ENCODE assay signal across 11 cellular contexts in the genomic region with DNA sequence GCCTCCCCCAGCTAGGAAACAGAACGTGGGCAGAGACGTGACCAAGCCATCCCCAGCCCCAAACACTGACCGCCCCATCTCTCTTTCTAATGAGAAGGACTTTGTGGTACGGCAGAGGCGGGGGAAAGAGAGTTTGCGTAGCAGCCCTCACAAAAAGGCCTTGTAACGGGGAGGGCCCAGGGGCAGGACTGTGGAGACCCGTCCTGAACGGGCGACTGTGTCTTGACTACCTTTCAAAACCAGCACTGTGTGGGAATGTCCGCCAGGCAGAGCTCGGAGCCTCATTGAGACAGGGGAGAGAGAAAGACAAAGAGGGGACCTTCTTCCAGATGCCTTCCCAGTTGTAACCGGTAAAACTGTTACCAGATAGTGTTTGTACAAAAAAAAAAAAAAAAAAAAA. TPM values are rescaled to one million over a fixed set of nuclear protein-coding genes. Genes with fewer than 3 reads are reported as not detected.
DNase-seq lines count a peak whose midpoint lies in the region; ATAC-seq, FAIRE-seq and TF ChIP-seq lines count a peak whose summit lies in the region.
"Had no signal": no experiment of that assay in that cellular context is flagged by ENCODE, and none has a peak within 500 bp of the region (broad histone marks: within the 10 kb centered on the region; RNA-seq: fewer than 3 reads in every experiment).

No MANE protein-coding gene starts in this region.

- no peaks in the 10 kb centered on the region for H3K27me3 ChIP-seq in H7 (ENCODE audit: control insufficient read depth, insufficient read depth, low read length)
- H3K27me3 ChIP-seq in RWPE2 (ENCODE audit: insufficient read depth, poor library complexity, severe bottlenecking), result no peaks in the 10 kb centered on the region
- H3K27me3 ChIP-seq in esophagus muscularis mucosa, result no peaks in the 10 kb centered on the region
- H3K27me3 ChIP-seq in pancreas, result no peaks in the 10 kb centered on the region

- H3K27ac ChIP-seq in RWPE2 (ENCODE audit: poor library complexity, severe bottlenecking) (peak overlapping the region; percentile 14), esophagus muscularis mucosa (replicated peaks in 1 of 4) (peak overlapping the region; percentile 70 to 75 (median 72)), skin epidermis (peak overlapping the region in 20 of 21 experiments; percentile 73 to 99 (median 86)), pancreas (peak overlapping the region in 1 of 4 donors; percentile 68)

- ATAC-seq in RWPE2 (ENCODE audit: low read depth) (no peak), HG02623 (IDR thresholded peaks at IDR 0.05; ENCODE audit: unreplicated experiment) (no peak), pancreas (no peak)

- WGBS in esophagus muscularis mucosa, result 96% methylated on average over 13 of the region's 13 CpGs
- 96 to 97% methylated on average over 13 of the region's 13 CpGs for WGBS in pancreas, 2 donors

- TF ChIP-seq CTCF in RWPE2 (IDR thresholded peaks at IDR 0.05; ENCODE audit: poor library complexity, severe bottlenecking), result no peak
- no peak for TF ChIP-seq CTCF in esophagus muscularis mucosa (IDR thresholded peaks at IDR 0.05)
- no peak for TF ChIP-seq CTCF in pancreas (IDR thresholded peaks at IDR 0.05)

- H3K4me3 ChIP-seq in H7 (ENCODE audit: insufficient read depth, low read depth, low read length) (peak overlapping the region; percentile 22; the same call in 1 of the 2 replicates), RWPE2 (ENCODE audit: severe bottlenecking) (no peak overlapping the region), esophagus muscularis mucosa (peak overlapping the region; percentile 34 to 47 (median 37)), skin epidermis (peak overlapping the region in 4 of 7 experiments; percentile 15 to 36 (median 20)), pancreas (no peak overlapping the region)

- no peak for TF ChIP-seq POLR2A in esophagus muscularis mucosa (IDR thresholded peaks at IDR 0.05; ENCODE audit: low read depth)

- peak; percentile 34 for DNase-seq in H7
- no peak for DNase-seq in RWPE2 (ENCODE audit: low spot score)
- DNase-seq in esophagus muscularis mucosa (ENCODE audit: extremely low spot score), result no peak
- DNase-seq in DMS79 treated with DMSO at 0.1 percent for 48 hours (lab: John Stamatoyannopoulos, UW), result no peak
- DNase-seq in NCI-H2081 (lab: John Stamatoyannopoulos, UW), result no peak
- no peak for DNase-seq in pancreas
- DNase-seq: NCI-H345 had no signal

- H3K36me3 ChIP-seq in H7 (replicated peaks; ENCODE audit: control insufficient read depth, insufficient read depth, low read length) (no peaks in the 10 kb centered on the region), RWPE2 (ENCODE audit: low read depth) (peaks cover 23% of the 10 kb centered on the region), esophagus muscularis mucosa (peaks cover 12 to 75% (median 50%) of the 10 kb centered on the region in 4 donors), pancreas (peaks cover 0 to 13% (median 3%) of the 10 kb centered on the region in 3 donors)

- H3K9me3 ChIP-seq in RWPE2 (ENCODE audit: severe bottlenecking), result no peaks in the 10 kb centered on the region
- no peaks in the 10 kb centered on the region for H3K9me3 ChIP-seq in esophagus muscularis mucosa
- H3K9me3 ChIP-seq in pancreas, result no peaks in the 10 kb centered on the region

- intact Hi-C loops in esophagus muscularis mucosa (cut with DNase I), result no loop called here
- intact Hi-C loops in pancreas (cut with DNase I), result loop anchor here in 1 of 3 donors (5.0 kb wide), 1 partner anchor 40 kb away; no protein-coding TSS in a partner anchor

- no peak for TF ChIP-seq EP300 in esophagus muscularis mucosa (IDR thresholded peaks at IDR 0.05)

- H3K4me1 ChIP-seq in RWPE2 (ENCODE audit: insufficient read depth, poor library complexity, severe bottlenecking), result peaks cover 2% of the 10 kb centered on the region
- peaks cover 0 to 19% (median 18%) of the 10 kb centered on the region in 4 donors for H3K4me1 ChIP-seq in esophagus muscularis mucosa
- H3K4me1 ChIP-seq in pancreas, result no peaks in the 10 kb centered on the region

- no peak for FAIRE-seq in pancreas (lab: Jason Lieb, UNC)
- FAIRE-seq: colon, keratinocyte had no signal

RNA-seq across cellular contexts. Expression of gene CD180, which starts 29.7 kb away (rescaled TPM):
- not detected in 2 replicates for total RNA-seq in H7 (2014; rRNA removed; shearing (Covaris generic))
- 1 to 10 TPM in 1 of 4 donors, under 1 TPM in 3; 0.42 to 1.8 (median 0.67) TPM for total RNA-seq in esophagus muscularis mucosa
- total RNA-seq in pancreas, result 1 to 10 TPM in 2 of 6 donors, under 1 TPM in 4; 0.04 to 2.9 (median 0.27) TPM
- polyA plus RNA-seq in pancreas, result under 1 TPM; 0.05 to 0.08 TPM
- polyA plus RNA-seq: keratinocyte had no signal

Comparison
In these comparisons a context has a peak if more than half of its experiments do, and no peak if none do; other contexts are left out.
1. H3K4me3 ChIP-seq: peak in H7 (single experiment), esophagus muscularis mucosa (4 of 4) and skin epidermis (4 of 7); none in RWPE2 (single experiment) and pancreas (0 of 4).